Comparison of ENCODE assay signal across 9 cellular contexts in genomic region chr9:124017064-124017928, GRCh38. TPM values are rescaled to one million over a fixed set of nuclear protein-coding genes. Genes with fewer than 3 reads are reported as not detected.
DNase-seq lines count a peak whose midpoint lies in the region; ATAC-seq and TF ChIP-seq lines count a peak whose summit lies in the region.
"Had no signal": no experiment of that assay in that cellular context is flagged by ENCODE, and none has a peak within 500 bp of the region (broad histone marks: within the 10 kb centered on the region; RNA-seq: fewer than 3 reads in every experiment).

No MANE protein-coding gene starts in this region.

- H2AK5ac ChIP-seq in IMR-90 (ENCODE audit: low read depth, low read length), result no peak overlapping the region

- H2BK120ac ChIP-seq in IMR-90 (ENCODE audit: low read depth, low read length), result no peak overlapping the region

- H3K27me3 Mint-ChIP-seq in endodermal cell (ENCODE audit: insufficient read depth) (peaks cover 97% of the 10 kb centered on the region), osteocyte (ENCODE audit: unreplicated experiment) (peaks cover 79% of the 10 kb centered on the region)

- no peaks in the 10 kb centered on the region for H3K36me3 ChIP-seq in ES-I3 (ENCODE audit: insufficient read depth, low read length)
- no peaks in the 10 kb centered on the region for H3K36me3 ChIP-seq in IMR-90 (ENCODE audit: control insufficient read depth, insufficient read depth, low read length)
- no peaks in the 10 kb centered on the region for H3K36me3 ChIP-seq in endodermal cell (ENCODE audit: control insufficient read depth, insufficient read depth, low read length)

- peak overlapping the region; percentile 49; the same call in 1 of the 2 replicates for H3K9ac ChIP-seq in ES-I3 (ENCODE audit: low read depth, low read length)
- H3K9ac ChIP-seq in IMR-90 (ENCODE audit: low read depth, low read length), result no peak overlapping the region
- no peak overlapping the region for H3K9ac ChIP-seq in endodermal cell (ENCODE audit: extremely low read depth, low read length, poor library complexity, severe bottlenecking)

- H3K9me3 Mint-ChIP-seq in endodermal cell (no peaks in the 10 kb centered on the region), osteocyte (ENCODE audit: unreplicated experiment) (no peaks in the 10 kb centered on the region)

- H3K27me3 ChIP-seq in IMR-90 (ENCODE audit: control insufficient read depth, insufficient read depth, low read length), result peaks cover 98% of the 10 kb centered on the region
- H3K27me3 ChIP-seq in endodermal cell (ENCODE audit: control insufficient read depth, insufficient read depth, low read length, poor library complexity, severe bottlenecking), result peaks cover 100% of the 10 kb centered on the region

- peaks cover 4% of the 10 kb centered on the region for H3K4me1 ChIP-seq in ES-I3 (ENCODE audit: insufficient read depth, low read length)
- no peaks in the 10 kb centered on the region; the same call in 1 of the 2 replicates for H3K4me1 ChIP-seq in IMR-90 (ENCODE audit: control insufficient read depth, insufficient read depth, low read length)
- no peaks in the 10 kb centered on the region for H3K4me1 ChIP-seq in endodermal cell (ENCODE audit: control insufficient read depth, insufficient read depth, low read length)

- intact Hi-C loops in IMR-90 (cut with micrococcal nuclease), result no loop called here

- H3K27ac Mint-ChIP-seq in endodermal cell, result no peak overlapping the region
- H3K27ac Mint-ChIP-seq in osteocyte (ENCODE audit: unreplicated experiment), result no peak overlapping the region

- peak overlapping the region; percentile 44 for H2AFZ ChIP-seq in IMR-90 (replicated peaks; ENCODE audit: low read length, poor library complexity)

- H4K5ac ChIP-seq in IMR-90 (ENCODE audit: low read depth, low read length), result no peak overlapping the region

- no peaks in the 10 kb centered on the region for H3K9me3 ChIP-seq in ES-I3 (ENCODE audit: control insufficient read depth, insufficient read depth, low read length)
- H3K9me3 ChIP-seq in IMR-90 (ENCODE audit: control insufficient read depth, insufficient read depth, low read length), result peaks cover 14% of the 10 kb centered on the region
- H3K9me3 ChIP-seq in endodermal cell (ENCODE audit: control insufficient read depth, low read length), result no peaks in the 10 kb centered on the region

- WGBS in IMR-90 (ENCODE audit: extremely low coverage in 2 of 2, insufficient read length in 1 of 2), 2 experiments, result 0% methylated on average over 9 of the region's 73 CpGs; no CpG with 5 or more reads in 1 of the 2 experiments
- WGBS in endodermal cell (ENCODE audit: insufficient coverage in 1 of 2, insufficient read length in 1 of 2), 2 experiments, result 2 to 3% methylated on average over 18 to 73 of the region's 73 CpGs

- H2AK9ac ChIP-seq in IMR-90 (replicated peaks; ENCODE audit: low read depth, low read length, poor library complexity), result no peak overlapping the region

- no peak overlapping the region for H4K91ac ChIP-seq in IMR-90 (ENCODE audit: insufficient read depth, low read depth, low read length)

- H2BK5ac ChIP-seq in IMR-90 (ENCODE audit: low read depth, low read length, poor library complexity, severe bottlenecking), result no peak overlapping the region

- peak overlapping the region; percentile 46 for H3K4me3 Mint-ChIP-seq in endodermal cell
- peak overlapping the region; percentile 57 for H3K4me3 Mint-ChIP-seq in osteocyte (ENCODE audit: unreplicated experiment)

- H2BK15ac ChIP-seq in IMR-90 (ENCODE audit: low read depth, low read length), result no peak overlapping the region

- H3K4me3 ChIP-seq in IMR-90 (ENCODE audit: insufficient read depth, low read depth, low read length) (no peak overlapping the region), endodermal cell (ENCODE audit: low read length) (peak overlapping the region; percentile 68)

- H4K8ac ChIP-seq in IMR-90 (ENCODE audit: low read depth in 2 of 2, low read length in 2 of 2), result no peak overlapping the region

- dilution Hi-C loops in IMR-90 (cut with HindIII; ENCODE audit: low sequenced_read_pairs, unreplicated experiment), result no loop called here

- DNase-seq in IMR-90 (no peak), endodermal cell (peak; percentile 74), osteocyte (ENCODE audit: extremely low spot score, unreplicated experiment) (no peak), NCI-H1048 (lab: John Stamatoyannopoulos, UW) (no peak), dedifferentiated amniotic fluid mesenchymal stem cell (ENCODE audit: extremely low spot score) (no peak), DMS 273 (lab: John Stamatoyannopoulos, UW; ENCODE audit: unreplicated experiment) (no peak)
- DNase-seq: SHP77 had no signal

- no peak overlapping the region for H2BK20ac ChIP-seq in IMR-90 (ENCODE audit: low read depth, low read length)

- no peak for TF ChIP-seq CTCF in IMR-90 (conservative IDR thresholded peaks at IDR 0.05; ENCODE audit: low read depth, low read length)
- peak; percentile 5 for TF ChIP-seq CTCF in endodermal cell (conservative IDR thresholded peaks at IDR 0.05)
- TF ChIP-seq CTCF in osteocyte (IDR thresholded peaks at IDR 0.05), result no peak

- H3K36me3 Mint-ChIP-seq in endodermal cell (ENCODE audit: low read depth) (no peaks in the 10 kb centered on the region), osteocyte (ENCODE audit: unreplicated experiment) (no peaks in the 10 kb centered on the region)

- TF ChIP-seq RAD21 in IMR-90 (IDR thresholded peaks at IDR 0.05; ENCODE audit: low read length), result no peak

- H3K18ac ChIP-seq in IMR-90 (ENCODE audit: low read depth, low read length), result no peak overlapping the region

- peak overlapping the region; percentile 24; the same call in 1 of the 2 replicates for H3K23ac ChIP-seq in IMR-90 (ENCODE audit: low read depth, low read length)

- CTCF ChIA-PET in IMR-90 (lab: Yijun Ruan, JAX), result no interaction called here

- no peak for TF ChIP-seq POLR2A in IMR-90 (IDR thresholded peaks at IDR 0.05; ENCODE audit: low read depth, low read length)

- H3K14ac ChIP-seq in IMR-90 (replicated peaks; ENCODE audit: low read depth, low read length), result no peak overlapping the region

- H3K27ac ChIP-seq in IMR-90 (ENCODE audit: insufficient read depth, low read length), result no peak overlapping the region
- no peak overlapping the region for H3K27ac ChIP-seq in endodermal cell (ENCODE audit: low read depth, low read length)

- in situ Hi-C loops in IMR-90 (cut with MboI; ENCODE audit: low sequenced_read_pairs), result no loop called here

- no TSS peak for BruUV-seq in IMR-90 (replicated peaks; lab: Mats Ljungman, UMichigan)

- peaks cover 21% of the 10 kb centered on the region for H3K4me1 Mint-ChIP-seq in endodermal cell
- peaks cover 22% of the 10 kb centered on the region for H3K4me1 Mint-ChIP-seq in osteocyte (ENCODE audit: unreplicated experiment)

- 0 out of 2 replicates have a peak, but pooled peaks cover 2% of the 10 kb centered on the region for H3K9me1 ChIP-seq in IMR-90 (ENCODE audit: insufficient read depth, low read length)

- H3K4ac ChIP-seq in IMR-90 (ENCODE audit: low read depth, low read length), result no peak overlapping the region

- POLR2A ChIA-PET in IMR-90 (lab: Charles Lee; ENCODE audit: unreplicated experiment), result no interaction called here

- ATAC-seq in IMR-90 (ENCODE audit: low read depth) (no peak), HG03432 (IDR thresholded peaks at IDR 0.05; ENCODE audit: unreplicated experiment) (no peak)

- no peak overlapping the region for H3K4me2 ChIP-seq in IMR-90 (ENCODE audit: low read depth, low read length)

- H4K20me1 ChIP-seq in IMR-90 (ENCODE audit: insufficient read depth, low read length), result peaks cover 13% of the 10 kb centered on the region; the same call in 1 of the 2 replicates

- no peak overlapping the region for H3K56ac ChIP-seq in IMR-90 (ENCODE audit: extremely low read depth, insufficient read depth, low read length)

- H3K79me1 ChIP-seq in IMR-90 (ENCODE audit: low read depth in 1 of 2, low read length in 2 of 2), result no peaks in the 10 kb centered on the region

TF ChIP-seq in IMR-90, 13 proteins besides CTCF, POLR2A, EP300 and RAD21:
- TF ChIP-seq RFX5 (IDR thresholded peaks at IDR 0.05; ENCODE audit: low read depth, low read length) (no peak), MXI1 (IDR thresholded peaks at IDR 0.05; ENCODE audit: borderline replicate concordance, low read depth, low read length) (no peak), USF2 (IDR thresholded peaks at IDR 0.05; ENCODE audit: low read depth, low read length) (no peak), BHLHE40 (IDR thresholded peaks at IDR 0.05; ENCODE audit: low read depth, low read length) (no peak), FOS (IDR thresholded peaks at IDR 0.05; ENCODE audit: low read depth, low read length) (no peak)

RNA-seq across cellular contexts. Expression of gene LHX2, which starts 5.7 kb away (rescaled TPM):
- total RNA-seq in IMR-90 (2012; rRNA removed), result not detected in 2 replicates
- polyA plus RNA-seq in IMR-90 (2012; rRNA removed), result not detected in 2 replicates
- polyA plus RNA-seq in IMR-90 (2012; cell fraction: cytosol; rRNA removed), result not detected in 2 replicates
- not detected in 2 replicates for polyA plus RNA-seq in IMR-90 (2012; cell fraction: nucleus; rRNA removed; ENCODE audit: low replicate concordance)
- total RNA-seq in endodermal cell, result under 1 TPM; 0.20 to 0.29 TPM
- polyA plus RNA-seq in endodermal cell (2013, experiment 1 of 2), result 4.2 TPM
- polyA plus RNA-seq in endodermal cell (2013, experiment 2 of 2), result 5.4 TPM
- not detected in 2 replicates for total RNA-seq in osteocyte
